In genomic region chr9:134331186-134332025, GRCh38 we compare ENCODE assay signal across 14 cellular contexts. TPM values are rescaled to one million over a fixed set of nuclear protein-coding genes. Genes with fewer than 3 reads are reported as not detected.
DNase-seq lines count a peak whose midpoint lies in the region; ATAC-seq and TF ChIP-seq lines count a peak whose summit lies in the region.
"Had no signal": no experiment of that assay in that cellular context is flagged by ENCODE, and none has a peak within 500 bp of the region (broad histone marks: within the 10 kb centered on the region; RNA-seq: fewer than 3 reads in every experiment).

No MANE protein-coding gene starts in this region.

- intact Hi-C loops in mucosa of descending colon (cut with DNase I, micrococcal nuclease): no loop called here

- H3K36me3 Mint-ChIP-seq in type B pancreatic cell: no peaks in the 10 kb centered on the region

- peaks cover 25% of the 10 kb centered on the region for H3K4me1 Mint-ChIP-seq in type B pancreatic cell (ENCODE audit: unreplicated experiment)

- no peaks in the 10 kb centered on the region for H3K9me3 ChIP-seq in mucosa of descending colon
- H3K9me3 ChIP-seq: neutrophil had no signal

- H3K9me3 Mint-ChIP-seq in type B pancreatic cell: no peaks in the 10 kb centered on the region

- H3K4me1 ChIP-seq in mucosa of descending colon (ENCODE audit: low read depth): peaks cover 82% of the 10 kb centered on the region

- DNase-seq in NCI-H2227 (lab: John Stamatoyannopoulos, UW; ENCODE audit: unreplicated experiment): peak; percentile 15
- DNase-seq in NCI-H2227 treated with DMSO at 0.1 percent for 48 hours (lab: John Stamatoyannopoulos, UW): no peak
- DNase-seq in mucosa of descending colon: peak in 2 of 3 donors; percentile 42 to 60
- no peak for DNase-seq in type B pancreatic cell (ENCODE audit: extremely low spot score, unreplicated experiment)
- DNase-seq in stimulated activated CD4-positive, alpha-beta T cell treated with anti-CD3 and anti-CD28 coated beads, Interleukin-12 subunit alpha, Interleukin-12 subunit beta, amount 100 ng/mL, for 4 hours: no peak
- no peak for DNase-seq in NCI-H526 treated with DMSO at 0.1 percent for 48 hours (lab: John Stamatoyannopoulos, UW)
- DNase-seq in NCI-H1436 treated with DMSO at 0.1 percent for 48 hours (lab: John Stamatoyannopoulos, UW): no peak
- DNase-seq: 8988T, activated gamma-delta T cell, erythroblast, mesendoderm had no signal

- no peaks in the 10 kb centered on the region for H3K36me3 ChIP-seq in mucosa of descending colon (ENCODE audit: low read depth)
- H3K36me3 ChIP-seq: neutrophil had no signal

- no peak overlapping the region for H3K4me3 ChIP-seq in mucosa of descending colon

- H3K4me3 Mint-ChIP-seq in type B pancreatic cell: peak overlapping the region; percentile 28

- no peak for ATAC-seq in mucosa of descending colon

- no peak overlapping the region for H3K27ac Mint-ChIP-seq in type B pancreatic cell

- H3K27me3 Mint-ChIP-seq in type B pancreatic cell: no peaks in the 10 kb centered on the region

- H3K27ac ChIP-seq in cingulate gyrus (ENCODE audit: low read depth, low read length): peak overlapping the region; percentile 47
- H3K27ac ChIP-seq: KMS-11, neutrophil had no signal

- TF ChIP-seq CTCF in mucosa of descending colon (IDR thresholded peaks at IDR 0.05): no peak
- no peak for TF ChIP-seq CTCF in type B pancreatic cell (conservative IDR thresholded peaks at IDR 0.05)

RNA-seq across cellular contexts. Expression of gene RXRA, which starts 5.2 kb away (rescaled TPM):
- total RNA-seq in mucosa of descending colon: 100 to 1,000 TPM in 1 of 3 donors, 10 to 100 TPM in 2; 75.2 to 101 (median 85.3) TPM
- total RNA-seq in type B pancreatic cell (ENCODE audit: low replicate concordance): 66.9 and 127 TPM in 2 replicates

Comparison
In these comparisons a context has a peak if more than half of its experiments do, and no peak if none do; other contexts are left out.
1. DNase-seq: peak in NCI-H2227 (single experiment) and mucosa of descending colon (2 of 3); none in NCI-H2227 treated with DMSO at 0.1 percent for 48 hours (single experiment), type B pancreatic cell (single experiment), stimulated activated CD4-positive, alpha-beta T cell treated with anti-CD3 and anti-CD28 coated beads, Interleukin-12 subunit alpha, Interleukin-12 subunit beta, amount 100 ng/mL, for 4 hours (single experiment), NCI-H526 treated with DMSO at 0.1 percent for 48 hours (single experiment) and NCI-H1436 treated with DMSO at 0.1 percent for 48 hours (single experiment).